In genomic region chr2:219692521-219692920, GRCh38 we compare ENCODE assay signal across 36 cellular contexts.
"Had no signal": no experiment of that assay in that cellular context is flagged by ENCODE, and none has a peak within 500 bp of the region (broad histone marks: within the 10 kb centered on the region; RNA-seq: fewer than 3 reads in every experiment).

No MANE protein-coding gene starts in this region.

- H3K4me3 ChIP-seq: adrenal gland, body of pancreas, esophagus squamous epithelium, gastroesophageal sphincter, heart right ventricle had no signal

- H3K9me3 ChIP-seq: adrenal gland, body of pancreas, esophagus squamous epithelium, gastroesophageal sphincter had no signal

- H3K4me1 Mint-ChIP-seq: activated B cell treated with CpG ODN at 0.5 μM for 24 hours; activated naive CD4-positive, alpha-beta T cell treated with anti-CD3 and anti-CD28 coated beads, Interleukin-2, amount 50 U/mL, for 24 hours; activated T-helper 17 cell treated with anti-CD3 and anti-CD28 coated beads, Interleukin-2, amount 50 U/mL, for 72 hours; T-helper 17 cell had no signal

- H3K9me3 Mint-ChIP-seq: activated B cell treated with CpG ODN at 0.5 μM for 24 hours; activated CD8-positive, alpha-beta T cell treated with anti-CD3 and anti-CD28 coated beads for 36 hours; activated naive CD4-positive, alpha-beta T cell treated with anti-CD3 and anti-CD28 coated beads, Interleukin-2, amount 50 U/mL, for 24 hours; activated naive CD8-positive, alpha-beta T cell treated with anti-CD3 and anti-CD28 coated beads for 36 hours; activated naive CD8-positive, alpha-beta T cell treated with anti-CD3 and anti-CD28 coated beads, Interleukin-2, amount 50 U/mL, for 24 hours; effector memory CD8-positive, alpha-beta T cell; T-helper 2 cell treated with Interferon-gamma antibody and Interleukin-4, amounts not matched to agents 5 μg/mL and 100 μg/mL, for 36 hours had no signal

- H3K27ac ChIP-seq: adrenal gland, body of pancreas, epithelial cell of prostate, esophagus squamous epithelium, gastroesophageal sphincter, heart right ventricle, WERI-Rb-1 had no signal

- ATAC-seq: activated CD4-positive, CD25-positive, alpha-beta regulatory T cell treated with anti-CD3 and anti-CD28 coated beads, Interleukin-2, amount 50 U/mL, for 24 hours; activated CD8-positive, alpha-beta T cell treated with anti-CD3 and anti-CD28 coated beads for 36 hours; activated naive CD8-positive, alpha-beta T cell treated with anti-CD3 and anti-CD28 coated beads, Interleukin-2, amount 50 U/mL, for 24 hours; activated T-cell treated with anti-CD3 and anti-CD28 coated beads, Interleukin-2, amount 50 U/mL, for 4 hours; activated T-helper 17 cell treated with anti-CD3 and anti-CD28 coated beads, Interleukin-2, amount 50 U/mL, for 72 hours; body of pancreas; effector memory CD8-positive, alpha-beta T cell; gastroesophageal sphincter; heart right ventricle; T-helper 17 cell had no signal

- H3K27ac Mint-ChIP-seq: activated B cell treated with CpG ODN at 0.5 μM for 24 hours; activated CD8-positive, alpha-beta T cell treated with anti-CD3 and anti-CD28 coated beads for 36 hours; activated naive CD4-positive, alpha-beta T cell treated with anti-CD3 and anti-CD28 coated beads, Interleukin-2, amount 50 U/mL, for 24 hours; activated naive CD8-positive, alpha-beta T cell treated with anti-CD3 and anti-CD28 coated beads for 36 hours; activated naive CD8-positive, alpha-beta T cell treated with anti-CD3 and anti-CD28 coated beads, Interleukin-2, amount 50 U/mL, for 24 hours; activated T-helper 17 cell treated with anti-CD3 and anti-CD28 coated beads, Interleukin-2, amount 50 U/mL, for 72 hours; effector memory CD8-positive, alpha-beta T cell; T-helper 17 cell; T-helper 2 cell treated with Interferon-gamma antibody and Interleukin-4, amounts not matched to agents 5 μg/mL and 100 μg/mL, for 36 hours had no signal

- H3K4me1 ChIP-seq: adrenal gland, body of pancreas had no signal

- H3K4me3 Mint-ChIP-seq: activated B cell treated with CpG ODN at 0.5 μM for 24 hours; activated CD8-positive, alpha-beta T cell treated with anti-CD3 and anti-CD28 coated beads for 36 hours; activated naive CD4-positive, alpha-beta T cell treated with anti-CD3 and anti-CD28 coated beads, Interleukin-2, amount 50 U/mL, for 24 hours; activated naive CD8-positive, alpha-beta T cell treated with anti-CD3 and anti-CD28 coated beads for 36 hours; activated naive CD8-positive, alpha-beta T cell treated with anti-CD3 and anti-CD28 coated beads, Interleukin-2, amount 50 U/mL, for 24 hours; activated T-cell treated with anti-CD3 and anti-CD28 coated beads, Interleukin-2, amount 50 U/mL, for 4 hours; activated T-helper 17 cell treated with anti-CD3 and anti-CD28 coated beads, Interleukin-2, amount 50 U/mL, for 72 hours; effector memory CD8-positive, alpha-beta T cell; T-helper 17 cell; T-helper 2 cell treated with Interferon-gamma antibody and Interleukin-4, amounts not matched to agents 5 μg/mL and 100 μg/mL, for 36 hours had no signal

- FAIRE-seq: colon, endometrium, endothelial cell of umbilical vein had no signal

- H3K36me3 Mint-ChIP-seq: activated naive CD4-positive, alpha-beta T cell treated with anti-CD3 and anti-CD28 coated beads, Interleukin-2, amount 50 U/mL, for 24 hours; activated naive CD8-positive, alpha-beta T cell treated with anti-CD3 and anti-CD28 coated beads for 36 hours had no signal

- DNase-seq: activated B cell treated with CpG ODN at 0.5 μM for 24 hours; activated CD4-positive, alpha-beta T cell treated with anti-CD3 and anti-CD28 coated beads for 48 hours; activated CD4-positive, alpha-beta T cell treated with anti-CD3 and anti-CD28 coated beads, Interleukin-2, amount 50 U/mL, for 1 hour; activated CD4-positive, alpha-beta T cell treated with anti-CD3 and anti-CD28 coated beads, Interleukin-2, amount 50 U/mL, for 48 hours; activated CD8-positive, alpha-beta memory T cell treated with anti-CD3 and anti-CD28 coated beads for 24 hours; activated CD8-positive, alpha-beta T cell treated with anti-CD3 and anti-CD28 coated beads for 36 hours; activated effector memory CD4-positive, alpha-beta T cell treated with Interleukin-2 at 50 U/mL for 16 hours; activated gamma-delta T cell treated with Interleukin-2 at 50 U/mL for 16 hours; activated naive CD4-positive, alpha-beta T cell treated with Interleukin-2 at 50 U/mL for 16 hours; activated naive CD8-positive, alpha-beta T cell treated with anti-CD3 and anti-CD28 coated beads for 36 hours; activated naive CD8-positive, alpha-beta T cell treated with anti-CD3 and anti-CD28 coated beads, Interleukin-2, amount 50 U/mL, for 24 hours; activated T-cell treated with anti-CD3 and anti-CD28 coated beads, Interleukin-2, amount 50 U/mL, for 4 hours; adrenal gland; amygdala; aorta; body of pancreas; caudate nucleus; cortex of kidney; dermis blood vessel endothelial cell; effector CD4-positive, alpha-beta T cell; effector memory CD8-positive, alpha-beta T cell; esophagus squamous epithelium; foreskin melanocyte; heart right ventricle; T-helper 17 cell; T1000; WERI-Rb-1 had no signal

- H3K36me3 ChIP-seq: adrenal gland, esophagus squamous epithelium, gastroesophageal sphincter, heart right ventricle, WERI-Rb-1 had no signal
